Comparison of ENCODE assay signal across 2 cellular contexts in genomic region chr7:133070562-133070961, GRCh38.
A peak's percentile ranks its signal among the peaks of the same experiment; 100 is the strongest.
TF ChIP-seq lines count a peak whose summit lies in the region.

No MANE protein-coding gene starts in this region.

TF ChIP-seq in K562, 482 proteins besides CTCF, POLR2A, EP300 and RAD21:
- TF ChIP-seq ZNF316 (IDR thresholded peaks at IDR 0.05) (peak; percentile 12; the same call in 1 of the 2 replicates), DIDO1 (tag; IDR thresholded peaks at IDR 0.05; ENCODE audit: low read depth) (no peak), E2F4 (CRISPR knock-in tag; IDR thresholded peaks at IDR 0.05; ENCODE audit: low read depth) (no peak), CLOCK (CRISPR knock-in tag; IDR thresholded peaks at IDR 0.05; ENCODE audit: borderline replicate concordance) (no peak), NFE2 (IDR thresholded peaks at IDR 0.05; ENCODE audit: low read depth) (peak; percentile 49; the same call in 1 of the 2 replicates), E2F8 (IDR thresholded peaks at IDR 0.05; ENCODE audit: low read depth, partially characterized antibody) (no peak), SAFB2 (IDR thresholded peaks at IDR 0.05; ENCODE audit: borderline replicate concordance, low read depth, low read length, severe bottlenecking) (no peak), GATA2 (CRISPR knock-in tag; IDR thresholded peaks at IDR 0.05) (no peak)

TF ChIP-seq in HEK293T, 16 proteins besides CTCF, POLR2A, EP300 and RAD21:
- TF ChIP-seq LEF1 (IDR thresholded peaks at IDR 0.05; ENCODE audit: borderline replicate concordance) (no peak), SUZ12 (IDR thresholded peaks at IDR 0.05) (no peak), ELF4 (IDR thresholded peaks at IDR 0.05) (no peak), HDGF (IDR thresholded peaks at IDR 0.05; ENCODE audit: borderline replicate concordance) (no peak), FOXA1 (IDR thresholded peaks at IDR 0.05) (no peak), ZNF384 (IDR thresholded peaks at IDR 0.05) (no peak), CTBP1 (IDR thresholded peaks at IDR 0.05; ENCODE audit: borderline replicate concordance) (no peak), NFRKB (IDR thresholded peaks at IDR 0.05) (no peak), ARNT (IDR thresholded peaks at IDR 0.05) (no peak), SP1 (IDR thresholded peaks at IDR 0.05) (no peak), BHLHE40 (IDR thresholded peaks at IDR 0.05; ENCODE audit: borderline replicate concordance) (no peak), TARDBP (IDR thresholded peaks at IDR 0.05) (no peak), FOXK2 (IDR thresholded peaks at IDR 0.05) (no peak), L3MBTL2 (conservative IDR thresholded peaks at IDR 0.05) (no peak)
